ENCODE assay signal across 18 cellular contexts in the genomic region with DNA sequence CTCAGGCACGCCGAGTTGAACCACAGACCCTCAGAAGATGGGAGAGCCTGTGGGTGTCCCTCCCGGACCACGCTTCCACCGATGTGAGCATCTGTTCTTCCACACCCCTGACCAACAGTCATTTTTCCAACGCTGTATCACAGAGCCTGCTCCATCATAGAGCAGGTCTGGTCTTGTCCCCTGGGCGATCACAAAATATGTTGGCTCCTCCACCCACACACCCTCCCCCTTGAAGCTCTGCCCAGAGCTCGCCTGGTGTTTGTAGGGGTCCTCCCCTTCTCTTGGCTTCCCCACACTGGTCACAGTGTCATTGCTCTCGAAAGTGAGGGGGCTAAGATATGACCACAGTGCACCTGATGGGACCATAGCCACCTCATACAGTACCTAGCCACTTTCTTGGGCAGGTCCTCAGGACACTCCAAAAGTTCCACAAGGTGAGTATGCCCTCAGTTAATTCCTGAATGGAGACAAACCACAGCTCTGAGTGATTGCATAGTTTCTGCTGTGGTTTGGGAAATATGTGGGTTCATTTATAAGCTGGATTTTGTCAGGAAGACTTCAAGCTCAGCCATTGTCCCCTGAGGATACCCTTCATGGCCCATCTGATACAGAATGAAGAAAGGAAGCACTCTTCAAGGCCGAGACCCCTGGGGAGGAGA. TPM values are rescaled to one million over a fixed set of nuclear protein-coding genes. Genes with fewer than 3 reads are reported as not detected.
DNase-seq lines count a peak whose midpoint lies in the region; ATAC-seq and TF ChIP-seq lines count a peak whose summit lies in the region.
"Had no signal": no experiment of that assay in that cellular context is flagged by ENCODE, and none has a peak within 500 bp of the region (broad histone marks: within the 10 kb centered on the region; RNA-seq: fewer than 3 reads in every experiment).

No MANE protein-coding gene starts in this region.

- H3K18ac ChIP-seq in trophoblast cell (ENCODE audit: low read length) = no peak overlapping the region

- H3K4me1 ChIP-seq in RWPE2 (ENCODE audit: insufficient read depth, poor library complexity, severe bottlenecking) = peaks cover 15% of the 10 kb centered on the region
- no peaks in the 10 kb centered on the region for H3K4me1 ChIP-seq in trophoblast cell (ENCODE audit: control insufficient read depth in 1 of 2, insufficient read depth in 2 of 2, low read length in 2 of 2)

- peaks cover 2% of the 10 kb centered on the region for H3K79me2 ChIP-seq in trophoblast cell (ENCODE audit: control insufficient read depth, insufficient read depth, low read length, poor library complexity)

- no peaks in the 10 kb centered on the region for H3K79me1 ChIP-seq in trophoblast cell (ENCODE audit: low read length)

- H2BK120ac ChIP-seq in trophoblast cell (ENCODE audit: insufficient read depth, low read length, poor library complexity) = no peak overlapping the region

- no peak overlapping the region for H3K4me2 ChIP-seq in trophoblast cell (ENCODE audit: low read length)

- no peak overlapping the region for H3K27ac Mint-ChIP-seq in CD4-positive, alpha-beta T cell
- H3K27ac Mint-ChIP-seq: CD8-positive, alpha-beta T cell; GM23338 had no signal

- H3K14ac ChIP-seq in trophoblast cell (ENCODE audit: low read length) = no peak overlapping the region

- no peak overlapping the region for H4K12ac ChIP-seq in trophoblast cell (ENCODE audit: low read depth, low read length)

- peak overlapping the region; percentile 15 for H3K4me3 Mint-ChIP-seq in CD4-positive, alpha-beta T cell
- H3K4me3 Mint-ChIP-seq: CD8-positive, alpha-beta T cell; GM23338 had no signal

- no CpG with 5 or more reads among the region's 10 CpGs for WGBS in trophoblast cell (ENCODE audit: extremely low coverage, insufficient coverage, insufficient read length)

- H3K4me3 ChIP-seq in RWPE2 (ENCODE audit: severe bottlenecking) (no peak overlapping the region), trophoblast cell (ENCODE audit: low read depth, low read length) (no peak overlapping the region)
- H3K4me3 ChIP-seq: GM23338, MG63 had no signal

- peaks cover 3% of the 10 kb centered on the region for H3K27me3 ChIP-seq in CD4-positive, alpha-beta T cell (ENCODE audit: control insufficient read depth, insufficient read depth, low read length)
- H3K27me3 ChIP-seq in RWPE2 (ENCODE audit: insufficient read depth, poor library complexity, severe bottlenecking) (no peaks in the 10 kb centered on the region), trophoblast cell (ENCODE audit: insufficient read depth, low read length) (no peaks in the 10 kb centered on the region)
- H3K27me3 ChIP-seq: MG63 had no signal

- TF ChIP-seq CTCF in CD4-positive, alpha-beta T cell (IDR thresholded peaks at IDR 0.05) = no peak
- TF ChIP-seq CTCF in RWPE2 (IDR thresholded peaks at IDR 0.05; ENCODE audit: poor library complexity, severe bottlenecking) = no peak

- no peak overlapping the region for H4K8ac ChIP-seq in trophoblast cell (ENCODE audit: low read depth, low read length)

- no peaks in the 10 kb centered on the region for H3K36me3 ChIP-seq in RWPE2 (ENCODE audit: low read depth)
- H3K36me3 ChIP-seq in trophoblast cell (ENCODE audit: control insufficient read depth in 1 of 2, insufficient read depth in 2 of 2, low read length in 2 of 2) = no peaks in the 10 kb centered on the region
- H3K36me3 ChIP-seq: MG63 had no signal

- no peak for ATAC-seq in CD4-positive, alpha-beta T cell (ENCODE audit: poor library complexity)
- ATAC-seq in RWPE2 (ENCODE audit: low read depth) = peak; percentile 70
- ATAC-seq in esophagus mucosa = peak; percentile 28
- no peak for ATAC-seq in HG03039 (IDR thresholded peaks at IDR 0.05; ENCODE audit: unreplicated experiment)
- ATAC-seq: CD8-positive, alpha-beta T cell had no signal

- no peak overlapping the region for H3K4ac ChIP-seq in trophoblast cell (ENCODE audit: low read depth, low read length)

- peaks cover 29% of the 10 kb centered on the region for H3K27me3 Mint-ChIP-seq in CD4-positive, alpha-beta T cell

- H3K23ac ChIP-seq in trophoblast cell (ENCODE audit: low read length) = peak overlapping the region; percentile 41

- CTCF ChIA-PET in CD4-positive, alpha-beta T cell (lab: Charles Lee) = no interaction called here

- H2BK12ac ChIP-seq in trophoblast cell (ENCODE audit: low read length) = no peak overlapping the region

- DNase-seq in CD4-positive, alpha-beta T cell = no peak
- DNase-seq in RWPE2 (ENCODE audit: low spot score) (no peak), trophoblast cell (no peak), NCI-H1092 (lab: John Stamatoyannopoulos, UW) (no peak), hippocampal formation (lab: John Stamatoyannopoulos, UW) (no peak)
- DNase-seq: CD8-positive, alpha-beta T cell; HCEC 1CT; Karpas-422; MG63; NCI-H1417 treated with DMSO at 0.1 percent for 48 hours; NCI-H187; NCI-H446 treated with DMSO at 0.1 percent for 48 hours; NCI-H526 treated with DMSO at 0.1 percent for 48 hours; SHP77 had no signal

- H3K9me3 ChIP-seq in CD4-positive, alpha-beta T cell (ENCODE audit: control insufficient read depth, low read length) = no peaks in the 10 kb centered on the region
- H3K9me3 ChIP-seq in RWPE2 (ENCODE audit: severe bottlenecking) = no peaks in the 10 kb centered on the region
- peaks cover 1% of the 10 kb centered on the region for H3K9me3 ChIP-seq in trophoblast cell (ENCODE audit: insufficient read depth, low read depth, low read length)
- H3K9me3 ChIP-seq: MG63 had no signal

- no peak overlapping the region for H2AFZ ChIP-seq in trophoblast cell (ENCODE audit: insufficient read depth, low read length, poor library complexity)
- H2AFZ ChIP-seq: GM23338 had no signal

- H3K4me1 Mint-ChIP-seq in CD4-positive, alpha-beta T cell (ENCODE audit: low read depth) = peaks cover 7% of the 10 kb centered on the region

- H3K36me3 Mint-ChIP-seq in CD4-positive, alpha-beta T cell (ENCODE audit: low read depth) = peaks cover 4% of the 10 kb centered on the region
- H3K36me3 Mint-ChIP-seq: IgD-negative memory B cell had no signal

- H2AK5ac ChIP-seq in trophoblast cell (ENCODE audit: low read length) = no peak overlapping the region

- no peak overlapping the region for H3K27ac ChIP-seq in CD4-positive, alpha-beta T cell (ENCODE audit: low read depth, low read length)
- H3K27ac ChIP-seq in RWPE2 (ENCODE audit: poor library complexity, severe bottlenecking) (no peak overlapping the region), trophoblast cell (ENCODE audit: low read depth, low read length) (no peak overlapping the region)

- H4K91ac ChIP-seq in trophoblast cell (ENCODE audit: low read depth, low read length) = no peak overlapping the region

- intact Hi-C loops in CD4-positive, alpha-beta T cell (cut with DNase I, micrococcal nuclease) = no loop called here

- no peak overlapping the region for H2BK5ac ChIP-seq in trophoblast cell (ENCODE audit: low read depth, low read length, poor library complexity)

- H3K9ac ChIP-seq in trophoblast cell (ENCODE audit: low read length) = no peak overlapping the region

- POLR2A ChIA-PET in CD4-positive, alpha-beta T cell (lab: Charles Lee) = no interaction called here

- H3K9me3 Mint-ChIP-seq in CD4-positive, alpha-beta T cell = no peaks in the 10 kb centered on the region
- H3K9me3 Mint-ChIP-seq: CD8-positive, alpha-beta T cell; GM23338; IgD-negative memory B cell had no signal

RNA-seq across cellular contexts. Expression of a gene that starts 3.5 kb away (rescaled TPM):
- total RNA-seq in CD4-positive, alpha-beta T cell = 1 to 10 TPM; 1.2 to 1.3 TPM
- 2.0 TPM for total RNA-seq in esophagus mucosa
- polyA plus RNA-seq in trophoblast cell (2013) = 7.8 and 8.5 TPM in 2 replicates

Comparison
In these comparisons a context has a peak if more than half of its experiments do, and no peak if none do; other contexts are left out.
1. ATAC-seq: peak in RWPE2 (single experiment) and esophagus mucosa (single experiment); none in CD4-positive, alpha-beta T cell (single experiment) and HG03039 (single experiment).